Comparison of ENCODE assay signal across 29 cellular contexts in genomic region chr6:90604546-90604945, GRCh38.
"Had no signal": no experiment of that assay in that cellular context is flagged by ENCODE, and none has a peak within 500 bp of the region (broad histone marks: within the 10 kb centered on the region; RNA-seq: fewer than 3 reads in every experiment).

No MANE protein-coding gene starts in this region.

- H3K4me1 ChIP-seq: colonic mucosa, esophagus muscularis mucosa, esophagus squamous epithelium, foreskin keratinocyte, gastrocnemius medialis, gastroesophageal sphincter, heart left ventricle, heart right ventricle had no signal

- H3K27ac Mint-ChIP-seq: dendritic cell treated with granulocyte-macrophage colony-stimulating factor and Interleukin-4, amounts not matched to agents 40 ng/mL and 50 ng/mL, for 4 days; effector memory CD8-positive, alpha-beta T cell; endodermal cell had no signal

- DNase-seq: colonic mucosa; cortex of kidney; dermis blood vessel endothelial cell; dorsolateral prefrontal cortex; effector CD4-positive, alpha-beta T cell; effector CD8-positive, alpha-beta T cell; effector memory CD4-positive, alpha-beta T cell; effector memory CD8-positive, alpha-beta T cell; endodermal cell; erythroblast; esophagus squamous epithelium; foreskin fibroblast; foreskin keratinocyte; foreskin melanocyte; gastrocnemius medialis; glutamatergic neuron; head of caudate nucleus; heart left ventricle; heart right ventricle had no signal

- H3K27me3 ChIP-seq: colonic mucosa, esophagus muscularis mucosa, gastrocnemius medialis had no signal

- H3K4me3 ChIP-seq: colonic mucosa, coronary artery, dorsolateral prefrontal cortex, esophagus muscularis mucosa, esophagus squamous epithelium, gastrocnemius medialis, gastroesophageal sphincter, heart left ventricle, heart right ventricle had no signal

- ATAC-seq: effector memory CD8-positive, alpha-beta T cell; esophagus mucosa; foreskin keratinocyte; gastrocnemius medialis; gastroesophageal sphincter; heart left ventricle; heart right ventricle had no signal

- H3K9me3 Mint-ChIP-seq: dendritic cell treated with granulocyte-macrophage colony-stimulating factor and Interleukin-4, amounts not matched to agents 40 ng/mL and 50 ng/mL, for 4 days; effector memory CD8-positive, alpha-beta T cell; endodermal cell had no signal

- H3K36me3 ChIP-seq: colonic mucosa, esophagus muscularis mucosa, esophagus squamous epithelium, gastrocnemius medialis, gastroesophageal sphincter, heart left ventricle, heart right ventricle had no signal

- H3K27ac ChIP-seq: colonic mucosa, coronary artery, dorsolateral prefrontal cortex, epithelial cell of prostate, esophagus muscularis mucosa, esophagus squamous epithelium, foreskin keratinocyte, gastroesophageal sphincter, heart left ventricle, heart right ventricle had no signal

- FAIRE-seq: colon, endometrium, endothelial cell of umbilical vein, frontal cortex had no signal

- H3K9me3 ChIP-seq: colonic mucosa, esophagus muscularis mucosa, esophagus squamous epithelium, gastrocnemius medialis, gastroesophageal sphincter, heart left ventricle, heart right ventricle had no signal

- H3K4me3 Mint-ChIP-seq: dendritic cell treated with granulocyte-macrophage colony-stimulating factor and Interleukin-4, amounts not matched to agents 40 ng/mL and 50 ng/mL, for 4 days; effector memory CD8-positive, alpha-beta T cell; endodermal cell had no signal
